1 cellular context compared by ENCODE assay signal in the genomic region with DNA sequence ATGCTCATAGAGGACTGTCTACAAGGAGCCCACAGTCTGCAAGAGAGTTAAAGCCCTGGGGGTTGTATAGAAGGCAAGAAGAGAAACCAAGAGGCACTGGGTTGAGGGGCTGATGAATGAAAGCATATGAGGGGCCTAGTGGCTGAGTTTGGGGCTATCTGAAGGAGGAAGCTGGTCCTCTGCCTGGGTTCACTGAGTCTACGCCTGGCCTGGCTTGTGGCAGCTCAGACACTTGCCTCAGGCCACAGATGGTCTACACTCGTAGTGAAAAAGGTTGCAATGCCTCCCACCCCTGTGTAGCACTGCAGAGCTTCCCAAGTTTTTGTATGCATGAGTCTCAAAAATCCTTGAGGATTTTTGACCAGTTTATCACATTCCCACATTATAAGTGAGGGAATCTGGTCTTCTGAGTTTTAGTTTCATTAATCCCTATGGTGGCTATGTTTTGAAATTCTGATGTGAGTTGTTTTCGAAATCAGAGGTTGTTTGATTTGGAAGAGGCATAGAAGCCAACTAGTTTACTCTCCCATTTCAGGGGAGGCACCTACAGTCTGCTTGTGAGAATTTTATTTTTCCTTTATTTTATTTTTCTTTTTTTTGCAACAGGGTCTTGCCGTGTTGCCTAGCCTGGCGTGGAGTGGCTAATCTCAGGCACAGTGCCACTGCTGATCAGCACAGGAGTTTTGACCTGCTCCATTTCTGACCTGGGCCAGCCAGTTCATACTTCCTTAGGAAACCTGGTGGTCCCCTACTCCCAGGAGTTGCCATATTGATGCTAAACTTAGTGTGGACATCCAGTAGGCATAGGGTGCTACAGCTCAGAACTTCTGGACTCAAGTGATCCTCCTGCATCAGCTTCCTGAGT.
TF ChIP-seq lines count a peak whose summit lies in the region.

No MANE protein-coding gene starts in this region.

TF ChIP-seq in H1, 55 proteins besides CTCF, POLR2A, EP300 and RAD21:
- TF ChIP-seq CTBP2 (IDR thresholded peaks at IDR 0.05; ENCODE audit: borderline replicate concordance, insufficient read depth, insufficient read length, low read length) (no peak), JUN (IDR thresholded peaks at IDR 0.05; ENCODE audit: low read depth, low read length) (no peak), KDM1A (IDR thresholded peaks at IDR 0.05; ENCODE audit: borderline replicate concordance, low read length) (no peak), CBX5 (IDR thresholded peaks at IDR 0.05; ENCODE audit: low read depth, low read length) (no peak), MAX (IDR thresholded peaks at IDR 0.05) (no peak), BRCA1 (IDR thresholded peaks at IDR 0.05; ENCODE audit: low read depth, low read length) (no peak), POLR2AphosphoS5 (IDR thresholded peaks at IDR 0.05; ENCODE audit: low read depth, low read length) (no peak), JUND (IDR thresholded peaks at IDR 0.05; ENCODE audit: low read length) (no peak), POU5F1 (IDR thresholded peaks at IDR 0.05; ENCODE audit: low read depth, low read length) (no peak), YY1 (IDR thresholded peaks at IDR 0.05; ENCODE audit: low read depth, low read length) (no peak), SP4 (IDR thresholded peaks at IDR 0.05; ENCODE audit: low read length) (no peak), BACH1 (IDR thresholded peaks at IDR 0.05; ENCODE audit: low read length) (no peak), BCL11A (IDR thresholded peaks at IDR 0.05; ENCODE audit: low read depth in 2 of 2, low read length in 2 of 2) (no peak), KDM4A (IDR thresholded peaks at IDR 0.05; ENCODE audit: low read depth, low read length, severe bottlenecking) (no peak), RNF2 (IDR thresholded peaks at IDR 0.05; ENCODE audit: borderline replicate concordance, low read depth, low read length, missing control alignments, poor library complexity, severe bottlenecking) (no peak), MAFK (IDR thresholded peaks at IDR 0.05; ENCODE audit: low read depth, low read length) (no peak), SAP30 (IDR thresholded peaks at IDR 0.05; ENCODE audit: insufficient read depth, insufficient replicate concordance, low read length) (no peak)
